18 cellular contexts compared by ENCODE assay signal in the genomic region with DNA sequence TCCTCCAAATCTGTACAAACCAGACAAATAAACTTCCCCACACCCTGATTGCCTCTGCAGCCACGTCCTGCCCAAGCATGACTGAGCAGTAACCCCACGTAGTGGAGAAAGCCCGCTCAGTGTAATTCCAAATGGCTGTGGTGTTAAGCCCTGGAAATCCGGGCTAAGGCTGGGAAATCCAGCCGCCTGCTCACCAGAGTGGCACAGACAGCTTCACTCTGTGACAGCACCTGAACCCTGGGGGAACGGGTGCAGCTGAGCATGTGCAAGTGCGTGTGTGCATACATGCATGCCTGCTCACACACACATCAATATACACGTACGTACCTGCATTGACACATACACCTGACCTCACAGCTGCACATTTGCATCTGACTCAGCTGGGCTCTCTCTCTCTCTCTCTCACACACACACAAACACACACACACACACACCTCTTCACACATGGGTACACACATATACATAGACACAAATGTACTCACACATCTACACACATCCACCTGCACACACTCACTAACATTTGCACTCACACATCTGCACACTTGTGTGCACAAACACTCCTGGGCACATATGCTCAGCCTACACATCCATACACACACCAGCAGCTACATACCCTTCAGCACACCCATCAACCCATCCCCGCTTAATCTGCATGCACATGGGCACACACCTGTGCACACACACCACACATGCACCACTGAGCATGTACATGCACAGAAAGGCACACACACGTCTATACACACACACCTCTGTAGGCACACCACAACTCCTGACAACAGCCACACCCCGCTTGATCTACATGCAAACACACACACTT.
"Had no signal": no experiment of that assay in that cellular context is flagged by ENCODE, and none has a peak within 500 bp of the region (broad histone marks: within the 10 kb centered on the region; RNA-seq: fewer than 3 reads in every experiment).

No MANE protein-coding gene starts in this region.

- H3K9me3 ChIP-seq: breast epithelium, esophagus muscularis mucosa, left ventricle myocardium inferior, ovary had no signal

- H3K4me3 ChIP-seq: breast epithelium, esophagus muscularis mucosa, left ventricle myocardium inferior, ovary had no signal

- H3K4me1 ChIP-seq: breast epithelium, esophagus muscularis mucosa, left ventricle myocardium inferior had no signal

- H3K9me3 Mint-ChIP-seq: activated T-helper 1 cell treated with anti-CD3 and anti-CD28 coated beads, Interleukin-12 subunit alpha, Interleukin-12 subunit beta, Interleukin-2, Interleukin-4 antibody, amounts not matched to agents 30 ng/mL and 10 ng/mL and 1 ng/mL, durations not matched to agents 14 hours and 24 hours and 36 hours; endodermal cell; type B pancreatic cell had no signal

- H3K27ac ChIP-seq: breast epithelium, esophagus muscularis mucosa, left ventricle myocardium inferior, ovary, VCaP had no signal

- H3K4me1 Mint-ChIP-seq: activated CD4-positive, alpha-beta T cell treated with anti-CD3 and anti-CD28 coated beads for 36 hours had no signal

- DNase-seq: activated CD4-positive, alpha-beta T cell treated with anti-CD3 and anti-CD28 coated beads for 36 hours; activated CD8-positive, alpha-beta T cell treated with anti-CD3 and anti-CD28 coated beads, Interleukin-2, amount 10 ng/mL, durations not matched to agents 7 days and 5 days; activated naive CD4-positive, alpha-beta T cell; aorta; endodermal cell; head of caudate nucleus; left ventricle myocardium inferior; mesendoderm; ovary; stimulated activated CD4-positive, alpha-beta T cell treated with anti-CD3 and anti-CD28 coated beads, Interleukin-2, amount 100 ng/mL, for 48 hours; stimulated activated naive CD4-positive, alpha-beta T cell treated with Interleukin-2 at 50 U/mL for 16 hours; T-helper 9 cell had no signal

- H3K4me3 Mint-ChIP-seq: activated CD4-positive, alpha-beta T cell treated with anti-CD3 and anti-CD28 coated beads for 36 hours; activated CD8-positive, alpha-beta T cell treated with anti-CD3 and anti-CD28 coated beads, Interleukin-2, amount 10 ng/mL, durations not matched to agents 7 days and 5 days; activated T-helper 1 cell treated with anti-CD3 and anti-CD28 coated beads, Interleukin-12 subunit alpha, Interleukin-12 subunit beta, Interleukin-2, Interleukin-4 antibody, amounts not matched to agents 30 ng/mL and 10 ng/mL and 1 ng/mL, durations not matched to agents 14 hours and 24 hours and 36 hours; endodermal cell; type B pancreatic cell had no signal

- ATAC-seq: activated CD4-positive, alpha-beta T cell treated with anti-CD3 and anti-CD28 coated beads for 36 hours; activated CD8-positive, alpha-beta T cell treated with anti-CD3 and anti-CD28 coated beads, Interleukin-2, amount 10 ng/mL, durations not matched to agents 7 days and 5 days had no signal

- H3K27me3 ChIP-seq: breast epithelium, ovary had no signal

- H3K36me3 ChIP-seq: breast epithelium, esophagus muscularis mucosa, left ventricle myocardium inferior, ovary had no signal

- H3K36me3 Mint-ChIP-seq: type B pancreatic cell had no signal

- FAIRE-seq: islet of Langerhans had no signal

- H3K27me3 Mint-ChIP-seq: activated CD4-positive, alpha-beta T cell treated with anti-CD3 and anti-CD28 coated beads for 36 hours had no signal

- H3K27ac Mint-ChIP-seq: activated CD4-positive, alpha-beta T cell treated with anti-CD3 and anti-CD28 coated beads for 36 hours; activated CD8-positive, alpha-beta T cell treated with anti-CD3 and anti-CD28 coated beads, Interleukin-2, amount 10 ng/mL, durations not matched to agents 7 days and 5 days; activated T-helper 1 cell treated with anti-CD3 and anti-CD28 coated beads, Interleukin-12 subunit alpha, Interleukin-12 subunit beta, Interleukin-2, Interleukin-4 antibody, amounts not matched to agents 30 ng/mL and 10 ng/mL and 1 ng/mL, durations not matched to agents 14 hours and 24 hours and 36 hours; endodermal cell; type B pancreatic cell had no signal
